ENCODE assay signal across 23 cellular contexts in the genomic region with DNA sequence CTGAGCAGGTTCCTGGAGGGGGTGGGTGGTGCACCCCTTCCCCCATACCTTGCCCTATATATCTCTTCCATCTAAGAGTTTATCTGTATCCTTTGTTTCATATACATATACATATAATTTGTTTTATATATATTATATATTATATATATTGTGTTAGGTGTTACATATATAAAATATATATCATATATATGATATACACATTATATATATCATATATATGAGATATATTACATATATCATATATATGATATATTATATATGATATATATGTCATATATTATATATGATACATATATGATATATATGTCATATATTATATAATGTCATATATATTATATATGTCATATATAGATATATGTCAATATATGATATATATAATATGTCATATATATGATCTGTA. TPM values are rescaled to one million over a fixed set of nuclear protein-coding genes. Genes with fewer than 3 reads are reported as not detected.
A peak's percentile ranks its signal among the peaks of the same experiment; 100 is the strongest.
DNase-seq lines count a peak whose midpoint lies in the region; ATAC-seq, FAIRE-seq and TF ChIP-seq lines count a peak whose summit lies in the region.
"Had no signal": no experiment of that assay in that cellular context is flagged by ENCODE, and none has a peak within 500 bp of the region (broad histone marks: within the 10 kb centered on the region; RNA-seq: fewer than 3 reads in every experiment).

No MANE protein-coding gene starts in this region.

- no peak overlapping the region for H3K9ac ChIP-seq in kidney (ENCODE audit: low read length in 2 of 2)

- H3K27ac ChIP-seq in kidney (ENCODE audit: low read depth in 2 of 2, low read length in 2 of 2) (no peak overlapping the region), small intestine (ENCODE audit: low read depth in 1 of 2, low read length in 1 of 2) (no peak overlapping the region)

- H3K9me3 ChIP-seq in kidney (ENCODE audit: control insufficient read depth in 1 of 2, low read length in 2 of 2) = no peaks in the 10 kb centered on the region
- H3K9me3 ChIP-seq in small intestine (ENCODE audit: control insufficient read depth, low read depth) = no peaks in the 10 kb centered on the region
- no peaks in the 10 kb centered on the region for H3K9me3 ChIP-seq in MG63
- H3K9me3 ChIP-seq: HAP-1 had no signal

- H3K27me3 ChIP-seq in small intestine (ENCODE audit: control insufficient read depth in 2 of 2, insufficient read depth in 2 of 2, low read length in 2 of 2) (no peaks in the 10 kb centered on the region), MG63 (no peaks in the 10 kb centered on the region)

- no peak for ATAC-seq in GM18867 (IDR thresholded peaks at IDR 0.05; ENCODE audit: unreplicated experiment)

- intact Hi-C loops in kidney (cut with DNase I) = no loop called here

- no peak for TF ChIP-seq CTCF in kidney (IDR thresholded peaks at IDR 0.05; ENCODE audit: borderline replicate concordance, extremely low read depth, insufficient read depth)

- peak; percentile 91 for FAIRE-seq in G401.6 (lab: Jason Lieb, UNC)
- peak; percentile 89 for FAIRE-seq in colon (lab: Jason Lieb, UNC)
- FAIRE-seq in kidney (lab: Jason Lieb, UNC) = peak; percentile 96
- peak; percentile 94 for FAIRE-seq in small intestine (lab: Jason Lieb, UNC)
- FAIRE-seq: GM12892, GM19239, H54 had no signal

- DNase-seq in kidney = no peak
- no peak for DNase-seq in small intestine
- no peak for DNase-seq in T-helper 2 cell
- no peak for DNase-seq in MG63
- DNase-seq: 8988T; C1 segment of cervical spinal cord; Calu3; CD4-positive, alpha-beta memory T cell; COR-L47; DMS53; DMS79 treated with DMSO at 0.1 percent for 48 hours; GOT3; HFFc6 had no signal

- no peaks in the 10 kb centered on the region for H3K4me1 ChIP-seq in kidney (ENCODE audit: control insufficient read depth in 1 of 2, insufficient read depth in 1 of 2, low read depth in 1 of 2, low read length in 2 of 2)
- no peaks in the 10 kb centered on the region for H3K4me1 ChIP-seq in small intestine (ENCODE audit: control insufficient read depth in 2 of 2, insufficient read depth in 1 of 2, low read depth in 1 of 2, low read length in 1 of 2)
- H3K4me1 ChIP-seq: HAP-1 had no signal

- H3K4me3 ChIP-seq in kidney (ENCODE audit: low read length in 2 of 2) (no peak overlapping the region), small intestine (ENCODE audit: low read depth in 1 of 2, low read length in 2 of 2) (no peak overlapping the region), MG63 (no peak overlapping the region)
- H3K4me3 ChIP-seq: HAP-1 had no signal

- H3K36me3 ChIP-seq in kidney (ENCODE audit: control insufficient read depth in 1 of 2, insufficient read depth in 2 of 2, low read length in 2 of 2) (no peaks in the 10 kb centered on the region), small intestine (ENCODE audit: control insufficient read depth in 2 of 2, insufficient read depth in 2 of 2, low read length in 2 of 2) (no peaks in the 10 kb centered on the region), MG63 (no peaks in the 10 kb centered on the region)
- H3K36me3 ChIP-seq: HAP-1 had no signal

RNA-seq across cellular contexts. Expression of a gene that starts 31.1 kb away (rescaled TPM):
- total RNA-seq in kidney = not detected
- not detected for polyA plus RNA-seq in kidney (ENCODE audit: insufficient read depth, low read depth, low replicate concordance)
- polyA plus RNA-seq in small intestine = under 1 TPM in 1 of 3 donors, not detected in 2; 0.27 TPM
- not detected in 2 replicates for total RNA-seq in MG63 (2014; rRNA removed; shearing (Covaris generic); ENCODE audit: low replicate concordance)
- total RNA-seq: A673; Calu3; CD4-positive, alpha-beta memory T cell; Daoy; HFFc6 had no signal
- polyA plus RNA-seq: BJ; CD4-positive, alpha-beta memory T cell had no signal

RNA-seq across cellular contexts. Expression of a gene that starts 31.6 kb away (rescaled TPM):
- total RNA-seq in kidney = 171 TPM
- 85.5 TPM for polyA plus RNA-seq in kidney (ENCODE audit: insufficient read depth, low read depth, low replicate concordance)
- 100 to 1,000 TPM; 102 to 147 (median 116) TPM for polyA plus RNA-seq in small intestine
- total RNA-seq in MG63 (2014; rRNA removed; shearing (Covaris generic); ENCODE audit: low replicate concordance) = 65.9 and 88.1 TPM in 2 replicates
